25 cellular contexts compared by ENCODE assay signal in the genomic region with DNA sequence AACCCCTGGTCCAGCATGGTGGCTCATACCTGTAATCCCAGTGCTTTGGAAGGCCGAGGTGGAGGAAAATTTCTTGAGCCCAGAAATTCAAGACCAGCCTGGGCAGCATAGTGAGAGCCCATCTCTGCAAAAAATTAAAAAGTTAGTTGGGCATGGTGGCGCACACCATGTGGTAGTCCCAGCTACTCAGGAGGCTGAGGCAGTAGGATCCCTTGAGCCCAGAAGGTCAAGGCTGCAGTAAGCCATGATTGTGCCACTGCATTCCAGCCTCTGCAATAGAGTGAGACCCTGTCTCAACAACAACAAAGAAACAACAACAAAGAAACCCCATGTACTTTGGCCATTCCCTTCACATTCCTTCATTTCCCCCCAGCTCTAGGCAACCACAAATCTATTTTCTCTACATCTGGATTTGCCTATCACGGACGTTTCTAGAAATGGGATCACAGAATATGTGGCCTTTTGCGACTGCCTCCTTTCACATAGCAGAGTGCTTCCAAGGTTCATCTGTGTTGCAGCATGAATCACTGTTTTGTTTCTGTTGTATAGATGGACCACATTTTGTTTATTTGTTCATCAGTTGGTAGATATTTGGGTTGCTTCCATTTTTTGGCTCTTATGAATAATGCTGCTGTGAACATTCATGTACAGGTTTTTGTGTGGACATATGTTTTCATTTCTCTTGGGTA. TPM values are rescaled to one million over a fixed set of nuclear protein-coding genes. Genes with fewer than 3 reads are reported as not detected.
DNase-seq lines count a peak whose midpoint lies in the region; TF ChIP-seq lines count a peak whose summit lies in the region.
"Had no signal": no experiment of that assay in that cellular context is flagged by ENCODE, and none has a peak within 500 bp of the region (broad histone marks: within the 10 kb centered on the region; RNA-seq: fewer than 3 reads in every experiment).

No MANE protein-coding gene starts in this region.

- no peaks in the 10 kb centered on the region for H3K4me1 ChIP-seq in HEK293 (ENCODE audit: control insufficient read depth, insufficient read depth, low read length)
- H3K4me1 ChIP-seq: Caco-2 had no signal

- DNase-seq in fibroblast of gingiva (ENCODE audit: low read depth) (peak; percentile 71), progenitor cell of endocrine pancreas (ENCODE audit: low spot score, unreplicated experiment) (no peak), cerebellum (ENCODE audit: low spot score) (no peak), DMS153 (lab: John Stamatoyannopoulos, UW) (no peak), H4 (ENCODE audit: low spot score) (no peak)
- DNase-seq: C1 segment of cervical spinal cord; Caco-2; CD4-positive, alpha-beta memory T cell; DMS 273 treated with DMSO at 0.1 percent for 48 hours; DMS79 treated with DMSO at 0.1 percent for 48 hours; GM23248; H9; NCI-H1048; NCI-H1417; NCI-H187; NCI-H2081 treated with DMSO at 0.1 percent for 48 hours; NCI-H2171; NCI-H226; NCI-H510A; NCI-H69; SHP77 treated with DMSO at 0.1 percent for 48 hours had no signal

- H3K4me3 Mint-ChIP-seq in progenitor cell of endocrine pancreas (ENCODE audit: low read depth), result no peak overlapping the region
- H3K4me3 Mint-ChIP-seq: CD4-positive, alpha-beta memory T cell; H9; IgD-negative memory B cell had no signal

- no peaks in the 10 kb centered on the region for H3K9me3 ChIP-seq in HEK293 (ENCODE audit: control insufficient read depth, insufficient read depth, low read depth, low read length)
- H3K9me3 ChIP-seq: Caco-2 had no signal

- peak overlapping the region; percentile 66 for H3K27ac Mint-ChIP-seq in progenitor cell of endocrine pancreas
- H3K27ac Mint-ChIP-seq: H9 had no signal

- POLR2A ChIA-PET in HEK293 (lab: Yijun Ruan, JAX), result no interaction called here

- CTCF ChIA-PET in HEK293 (lab: Yijun Ruan, JAX), result interaction anchor here (0.8 to 1.0 kb wide), 2 partner anchors 26 to 47 kb away, joined by 3 to 4 read pairs; a partner anchor contains a TSS

- H3K27ac ChIP-seq in HEK293 (ENCODE audit: extremely low read depth, low read depth, low read length) (no peak overlapping the region), VCaP (peak overlapping the region; percentile 73; the same call in 1 of the 2 replicates)
- H3K27ac ChIP-seq: GM23248, KMS-11 had no signal

- no peak overlapping the region for H3K4me3 ChIP-seq in HEK293 (ENCODE audit: low read depth, low read length)
- H3K4me3 ChIP-seq: GM23248 had no signal

- peaks cover 2% of the 10 kb centered on the region for H3K36me3 Mint-ChIP-seq in progenitor cell of endocrine pancreas (ENCODE audit: insufficient read depth)

- H3K9me3 Mint-ChIP-seq in progenitor cell of endocrine pancreas (ENCODE audit: low read depth), result no peaks in the 10 kb centered on the region
- H3K9me3 Mint-ChIP-seq: CD4-positive, alpha-beta memory T cell; H9; IgD-negative memory B cell had no signal

- no peaks in the 10 kb centered on the region for H3K27me3 Mint-ChIP-seq in progenitor cell of endocrine pancreas
- H3K27me3 Mint-ChIP-seq: CD4-positive, alpha-beta memory T cell; IgD-negative memory B cell had no signal

- TF ChIP-seq CTCF in HEK293 (tag by site-specific recombination; IDR thresholded peaks at IDR 0.05) (no peak), VCaP (conservative IDR thresholded peaks at IDR 0.05) (no peak), progenitor cell of endocrine pancreas (IDR thresholded peaks at IDR 0.05; ENCODE audit: unreplicated experiment) (no peak)

- H3K36me3 ChIP-seq in HEK293 (ENCODE audit: control insufficient read depth in 2 of 2, insufficient read depth in 1 of 2, low read length in 2 of 2), result peaks cover 0 to 29% of the 10 kb centered on the region in 2 experiments; a peak in 2 of 3 replicates

- H3K4me1 Mint-ChIP-seq in progenitor cell of endocrine pancreas (ENCODE audit: low read depth), result no peaks in the 10 kb centered on the region
- H3K4me1 Mint-ChIP-seq: CD4-positive, alpha-beta memory T cell; H9 had no signal

TF ChIP-seq in HEK293, 187 proteins besides CTCF, POLR2A, EP300 and RAD21:
- no peak for TF ChIP-seq ZNF585B (tag by site-specific recombination; IDR thresholded peaks at IDR 0.05)
- TF ChIP-seq ZNF529 (tag by site-specific recombination; IDR thresholded peaks at IDR 0.05; ENCODE audit: insufficient replicate concordance), result no peak
- TF ChIP-seq, protein P1, sequence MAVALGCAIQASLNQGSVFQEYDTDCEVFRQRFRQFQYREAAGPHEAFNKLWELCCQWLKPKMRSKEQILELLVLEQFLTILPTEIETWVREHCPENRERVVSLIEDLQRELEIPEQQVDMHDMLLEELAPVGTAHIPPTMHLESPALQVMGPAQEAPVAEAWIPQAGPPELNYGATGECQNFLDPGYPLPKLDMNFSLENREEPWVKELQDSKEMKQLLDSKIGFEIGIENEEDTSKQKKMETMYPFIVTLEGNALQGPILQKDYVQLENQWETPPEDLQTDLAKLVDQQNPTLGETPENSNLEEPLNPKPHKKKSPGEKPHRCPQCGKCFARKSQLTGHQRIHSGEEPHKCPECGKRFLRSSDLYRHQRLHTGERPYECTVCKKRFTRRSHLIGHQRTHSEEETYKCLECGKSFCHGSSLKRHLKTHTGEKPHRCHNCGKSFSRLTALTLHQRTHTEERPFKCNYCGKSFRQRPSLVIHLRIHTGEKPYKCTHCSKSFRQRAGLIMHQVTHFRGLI (tag by site-specific recombination; IDR thresholded peaks at IDR 0.05), result peak; percentile 50; the same call in 1 of the 2 replicates
- TF ChIP-seq ZNF416 (tag by site-specific recombination; IDR thresholded peaks at IDR 0.05), result no peak

RNA-seq across cellular contexts. Expression of a gene that starts 17.9 kb away (rescaled TPM):
- 42.6 and 45.4 TPM in 2 replicates for total RNA-seq in progenitor cell of endocrine pancreas
- 14.1 TPM for total RNA-seq in cerebellum
- 9.3 and 18.2 TPM in 2 replicates for total RNA-seq in H4 (2014; rRNA removed; shearing (Covaris generic))

RNA-seq across cellular contexts. Expression of a gene that starts 26.2 kb away (rescaled TPM):
- total RNA-seq in progenitor cell of endocrine pancreas (182 and 183 TPM in 2 replicates), cerebellum (36.7 TPM)
- 14.0 and 17.2 TPM in 2 replicates for total RNA-seq in H4 (2014; rRNA removed; shearing (Covaris generic))

RNA-seq across cellular contexts. Expression of a gene that starts 26.6 kb away (rescaled TPM):
- total RNA-seq in progenitor cell of endocrine pancreas (29.1 and 29.3 TPM in 2 replicates), cerebellum (12.0 TPM)
- 17.1 and 17.5 TPM in 2 replicates for total RNA-seq in H4 (2014; rRNA removed; shearing (Covaris generic))

RNA-seq across cellular contexts. Expression of a gene that starts 56.3 kb away (rescaled TPM):
- 19.0 and 20.5 TPM in 2 replicates for total RNA-seq in progenitor cell of endocrine pancreas
- total RNA-seq in cerebellum, result 16.8 TPM
- total RNA-seq in H4 (2014; rRNA removed; shearing (Covaris generic)), result 14.5 and 21.2 TPM in 2 replicates

RNA-seq across cellular contexts. Expression of a gene that starts 56.9 kb away (rescaled TPM):
- 135 and 145 TPM in 2 replicates for total RNA-seq in progenitor cell of endocrine pancreas
- 42.3 TPM for total RNA-seq in cerebellum
- total RNA-seq in H4 (2014; rRNA removed; shearing (Covaris generic)), result 89.0 and 91.8 TPM in 2 replicates
